ENCODE assay signal across 22 cellular contexts in genomic region chr16:89709716-89710480, GRCh38. TPM values are rescaled to one million over a fixed set of nuclear protein-coding genes. Genes with fewer than 3 reads are reported as not detected.
DNase-seq lines count a peak whose midpoint lies in the region; ATAC-seq and TF ChIP-seq lines count a peak whose summit lies in the region.
"Had no signal": no experiment of that assay in that cellular context is flagged by ENCODE, and none has a peak within 500 bp of the region (broad histone marks: within the 10 kb centered on the region; RNA-seq: fewer than 3 reads in every experiment).

No MANE protein-coding gene starts in this region.

- DNase-seq in activated T-cell treated with anti-CD3 and anti-CD28 coated beads, Interleukin-2, amount 50 U/mL, for 24 hours = no peak
- DNase-seq in activated T-cell treated with anti-CD3 and anti-CD28 coated beads for 4 hours (no peak), NT2/D1 (ENCODE audit: low read depth, low spot score) (no peak), endothelial cell (ENCODE audit: low spot score) (no peak), spleen (peak; percentile 75), NCI-H2227 (lab: John Stamatoyannopoulos, UW; ENCODE audit: unreplicated experiment) (no peak)
- DNase-seq: activated effector memory CD4-positive, alpha-beta T cell treated with Interleukin-2 at 50 U/mL for 16 hours; adrenal gland; gastrocnemius medialis; HCEC 1CT; NCI-H2081; NCI-H82; stimulated activated CD4-positive, alpha-beta T cell treated with anti-CD3 and anti-CD28 coated beads, Interleukin-4, amount 100 ng/mL, for 4 hours; stimulated activated naive CD8-positive, alpha-beta T cell treated with anti-CD3 and anti-CD28 coated beads, Interleukin-15, Interleukin-2, amounts not matched to agents 100 U/mL and 50 U/mL, for 24 hours had no signal

- H3K9me3 ChIP-seq in NT2/D1 (ENCODE audit: insufficient read depth, low read length) = no peaks in the 10 kb centered on the region
- H3K9me3 ChIP-seq in spleen = no peaks in the 10 kb centered on the region
- H3K9me3 ChIP-seq: adrenal gland; BLaER1 treated with 17β-estradiol and CSF1 and Interleukin-3, amounts not matched to agents 10 nM and 100 nM; gastrocnemius medialis had no signal

- ATAC-seq in HG03432 (IDR thresholded peaks at IDR 0.05; ENCODE audit: unreplicated experiment) = no peak
- ATAC-seq in esophagus mucosa = no peak
- ATAC-seq: gastrocnemius medialis; right cardiac atrium; Right ventricle myocardium inferior; stimulated activated naive CD8-positive, alpha-beta T cell treated with anti-CD3 and anti-CD28 coated beads, Interleukin-15, Interleukin-2, amounts not matched to agents 100 U/mL and 50 U/mL, for 24 hours had no signal

- no peak for TF ChIP-seq POLR2A in spleen (IDR thresholded peaks at IDR 0.05)

- H3K9ac ChIP-seq in NT2/D1 (ENCODE audit: insufficient read length, low read depth) = peak overlapping the region; percentile 23
- H3K9ac ChIP-seq: BLaER1 treated with 17β-estradiol and CSF1 and Interleukin-3, amounts not matched to agents 10 nM and 100 nM; parathyroid adenoma had no signal

- intact Hi-C loops in spleen (cut with DNase I; ENCODE audit: low total_unique reads) = loop anchor here (5.0 kb wide), 1 partner anchor 152 kb away; no protein-coding TSS in a partner anchor

- H3K36me3 ChIP-seq in NT2/D1 (ENCODE audit: insufficient read depth, insufficient read length, low read length) (peaks cover 13% of the 10 kb centered on the region), spleen (peaks cover 0 to 38% (median 0%) of the 10 kb centered on the region in 6 donors)
- H3K36me3 ChIP-seq: adrenal gland, gastrocnemius medialis had no signal

- H3K4me1 ChIP-seq in NT2/D1 (ENCODE audit: insufficient read depth, insufficient read length) = peaks cover 30% of the 10 kb centered on the region
- H3K4me1 ChIP-seq in spleen = peaks cover 11 to 58% (median 27%) of the 10 kb centered on the region in 6 donors
- H3K4me1 ChIP-seq: gastrocnemius medialis had no signal

- no peak overlapping the region for H3K27ac Mint-ChIP-seq in activated T-cell treated with anti-CD3 and anti-CD28 coated beads, Interleukin-2, amount 50 U/mL, for 24 hours
- H3K27ac Mint-ChIP-seq in endothelial cell (ENCODE audit: unreplicated experiment) = no peak overlapping the region
- H3K27ac Mint-ChIP-seq: endodermal cell had no signal

- peaks cover 12% of the 10 kb centered on the region for H3K4me1 Mint-ChIP-seq in activated T-cell treated with anti-CD3 and anti-CD28 coated beads, Interleukin-2, amount 50 U/mL, for 24 hours (ENCODE audit: low read depth)
- no peaks in the 10 kb centered on the region for H3K4me1 Mint-ChIP-seq in endothelial cell (ENCODE audit: unreplicated experiment)

- peaks cover 13% of the 10 kb centered on the region for H3K27me3 ChIP-seq in NT2/D1 (ENCODE audit: insufficient read depth, insufficient read length)
- peaks cover 0 to 15% (median 0%) of the 10 kb centered on the region in 7 donors for H3K27me3 ChIP-seq in spleen (replicated peaks in 1 of 7)
- H3K27me3 ChIP-seq: adrenal gland; BLaER1 treated with 17β-estradiol and CSF1 and Interleukin-3, amounts not matched to agents 10 nM and 100 nM; hepatocyte had no signal

- H3K4me3 ChIP-seq in NT2/D1 (ENCODE audit: insufficient read length, low read depth) (no peak overlapping the region), spleen (no peak overlapping the region)
- H3K4me3 ChIP-seq: adrenal gland; BLaER1 treated with 17β-estradiol and CSF1 and Interleukin-3, amounts not matched to agents 10 nM and 100 nM; gastrocnemius medialis; hepatocyte had no signal

- H3K4me3 Mint-ChIP-seq in activated T-cell treated with anti-CD3 and anti-CD28 coated beads, Interleukin-2, amount 50 U/mL, for 24 hours = peak overlapping the region; percentile 44
- H3K4me3 Mint-ChIP-seq in endothelial cell (ENCODE audit: unreplicated experiment) = peak overlapping the region; percentile 15
- H3K4me3 Mint-ChIP-seq: endodermal cell had no signal

- H3K27me3 Mint-ChIP-seq in activated T-cell treated with anti-CD3 and anti-CD28 coated beads, Interleukin-2, amount 50 U/mL, for 24 hours = no peaks in the 10 kb centered on the region
- peaks cover 3% of the 10 kb centered on the region for H3K27me3 Mint-ChIP-seq in endothelial cell (ENCODE audit: unreplicated experiment)

- no peaks in the 10 kb centered on the region for H3K9me3 Mint-ChIP-seq in activated T-cell treated with anti-CD3 and anti-CD28 coated beads, Interleukin-2, amount 50 U/mL, for 24 hours
- H3K9me3 Mint-ChIP-seq in endothelial cell (ENCODE audit: unreplicated experiment) = no peaks in the 10 kb centered on the region
- H3K9me3 Mint-ChIP-seq: endodermal cell had no signal

- H3K27ac ChIP-seq in spleen = peak overlapping the region in 5 of 8 donors; percentile 44 to 64 (median 52)
- H3K27ac ChIP-seq: adrenal gland; BLaER1 treated with 17β-estradiol and CSF1 and Interleukin-3, amounts not matched to agents 10 nM and 100 nM; gastrocnemius medialis; hepatocyte; parathyroid adenoma had no signal

- WGBS in spleen, 5 donors = 74 to 84% (median 79%) methylated on average over 17 to 20 of the region's 20 CpGs

- no peak for TF ChIP-seq CTCF in endothelial cell (IDR thresholded peaks at IDR 0.05; ENCODE audit: unreplicated experiment)
- TF ChIP-seq CTCF in spleen (IDR thresholded peaks at IDR 0.05 in 8 of 11, conservative IDR thresholded peaks at IDR 0.05 in 3 of 11) = no peak

- H3K36me3 Mint-ChIP-seq in activated T-cell treated with anti-CD3 and anti-CD28 coated beads, Interleukin-2, amount 50 U/mL, for 24 hours (ENCODE audit: low read depth) = peaks cover 23% of the 10 kb centered on the region
- H3K36me3 Mint-ChIP-seq in endothelial cell (ENCODE audit: low read depth, unreplicated experiment) = no peaks in the 10 kb centered on the region

RNA-seq across cellular contexts. Expression of gene SPATA2L, which starts 8.4 kb away (rescaled TPM):
- total RNA-seq in endothelial cell (ENCODE audit: unreplicated experiment) = 7.5 TPM
- total RNA-seq in spleen = 10 to 100 TPM in 6 of 7 donors, 1 to 10 TPM in 1; 6.8 to 16.9 (median 10.5) TPM
- polyA plus RNA-seq in spleen = 1 to 10 TPM; 4.6 to 6.3 (median 5.7) TPM
- 6.0 TPM for total RNA-seq in esophagus mucosa

RNA-seq across cellular contexts. Expression of gene VPS9D1, which starts 10.8 kb away (rescaled TPM):
- 12.2 TPM for total RNA-seq in endothelial cell (ENCODE audit: unreplicated experiment)
- total RNA-seq in spleen = 10 to 100 TPM in 6 of 7 donors, 1 to 10 TPM in 1; 6.0 to 28.8 (median 19.2) TPM
- 10 to 100 TPM in 2 of 3 donors, 1 to 10 TPM in 1; 7.4 to 37.2 (median 34.5) TPM for polyA plus RNA-seq in spleen
- total RNA-seq in esophagus mucosa = 21.0 TPM

RNA-seq across cellular contexts. Expression of gene ZNF276, which starts 11.4 kb away (rescaled TPM):
- total RNA-seq in endothelial cell (ENCODE audit: unreplicated experiment) (25.4 TPM), spleen (10 to 100 TPM; 59.0 to 83.7 (median 65.3) TPM), esophagus mucosa (22.0 TPM)
- 10 to 100 TPM; 28.9 to 63.6 (median 42.9) TPM for polyA plus RNA-seq in spleen

RNA-seq across cellular contexts. Expression of gene CDK10, which starts 23.4 kb away (rescaled TPM):
- total RNA-seq in endothelial cell (ENCODE audit: unreplicated experiment) (83.2 TPM), spleen (100 to 1,000 TPM in 2 of 7 donors, 10 to 100 TPM in 5; 47.6 to 114 (median 76.3) TPM), esophagus mucosa (37.3 TPM)
- polyA plus RNA-seq in spleen = 100 to 1,000 TPM in 2 of 3 donors, 10 to 100 TPM in 1; 74.4 to 201 (median 134) TPM

RNA-seq across cellular contexts. Expression of gene SPATA33, which starts 52.3 kb away (rescaled TPM):
- total RNA-seq in endothelial cell (ENCODE audit: unreplicated experiment) (13.8 TPM), spleen (1 to 10 TPM; 2.9 to 5.7 (median 4.7) TPM), esophagus mucosa (3.9 TPM)
- polyA plus RNA-seq in spleen = 1 to 10 TPM; 3.8 to 7.0 (median 4.9) TPM
